10 cellular contexts compared by ENCODE assay signal in the genomic region with DNA sequence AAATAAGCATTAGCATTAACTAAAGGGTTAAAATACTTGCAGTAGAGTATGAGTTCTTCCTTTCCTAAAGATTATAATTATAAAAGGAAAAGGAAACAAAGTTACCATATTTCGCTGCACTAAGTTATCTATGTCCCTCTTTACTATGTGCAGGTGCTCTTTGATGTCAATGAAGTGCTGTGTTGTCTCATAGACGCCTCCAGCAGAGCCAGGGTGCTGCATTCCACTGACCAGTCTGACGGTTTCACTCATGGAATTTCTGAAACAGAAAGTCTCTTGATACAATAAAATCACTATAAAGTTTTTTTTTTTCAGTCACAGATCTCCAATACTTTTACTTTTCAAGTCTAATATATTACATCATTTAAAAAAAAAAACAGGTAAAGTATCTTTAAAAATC. TPM values are rescaled to one million over a fixed set of nuclear protein-coding genes. Genes with fewer than 3 reads are reported as not detected.
"Had no signal": no experiment of that assay in that cellular context is flagged by ENCODE, and none has a peak within 500 bp of the region (broad histone marks: within the 10 kb centered on the region; RNA-seq: fewer than 3 reads in every experiment).

No MANE protein-coding gene starts in this region.

- ATAC-seq: HCT116 had no signal

- H3K4me3 Mint-ChIP-seq: HFFc6 had no signal

- DNase-seq: GM23248, GOT3, H7, HFFc6, IMR-90 had no signal

- H3K4me3 ChIP-seq: GM23248, HAP-1 had no signal

- H3K9me3 Mint-ChIP-seq: HFFc6 had no signal

- H3K27ac ChIP-seq: GM23248, HL-60 had no signal

- H3K27ac Mint-ChIP-seq: HFFc6 had no signal

- H3K9me3 ChIP-seq: HAP-1 had no signal

- H2AFZ ChIP-seq: GM23248 had no signal

- H3K9ac ChIP-seq: GM23248 had no signal

RNA-seq across cellular contexts. Expression of gene CPLX4, which starts 14.5 kb away (rescaled TPM):
- total RNA-seq: GM23248, H4, H7, HFFc6, HT1080, IMR-90 had no signal
- polyA plus RNA-seq: GM23248, IMR-90 had no signal

RNA-seq across cellular contexts. Expression of gene RAX, which starts 59.7 kb away (rescaled TPM):
- total RNA-seq: GM23248, H4, H7, HFFc6, HT1080, IMR-90 had no signal
- polyA plus RNA-seq: GM23248, IMR-90 had no signal
